18 cellular contexts compared by ENCODE assay signal in the genomic region with DNA sequence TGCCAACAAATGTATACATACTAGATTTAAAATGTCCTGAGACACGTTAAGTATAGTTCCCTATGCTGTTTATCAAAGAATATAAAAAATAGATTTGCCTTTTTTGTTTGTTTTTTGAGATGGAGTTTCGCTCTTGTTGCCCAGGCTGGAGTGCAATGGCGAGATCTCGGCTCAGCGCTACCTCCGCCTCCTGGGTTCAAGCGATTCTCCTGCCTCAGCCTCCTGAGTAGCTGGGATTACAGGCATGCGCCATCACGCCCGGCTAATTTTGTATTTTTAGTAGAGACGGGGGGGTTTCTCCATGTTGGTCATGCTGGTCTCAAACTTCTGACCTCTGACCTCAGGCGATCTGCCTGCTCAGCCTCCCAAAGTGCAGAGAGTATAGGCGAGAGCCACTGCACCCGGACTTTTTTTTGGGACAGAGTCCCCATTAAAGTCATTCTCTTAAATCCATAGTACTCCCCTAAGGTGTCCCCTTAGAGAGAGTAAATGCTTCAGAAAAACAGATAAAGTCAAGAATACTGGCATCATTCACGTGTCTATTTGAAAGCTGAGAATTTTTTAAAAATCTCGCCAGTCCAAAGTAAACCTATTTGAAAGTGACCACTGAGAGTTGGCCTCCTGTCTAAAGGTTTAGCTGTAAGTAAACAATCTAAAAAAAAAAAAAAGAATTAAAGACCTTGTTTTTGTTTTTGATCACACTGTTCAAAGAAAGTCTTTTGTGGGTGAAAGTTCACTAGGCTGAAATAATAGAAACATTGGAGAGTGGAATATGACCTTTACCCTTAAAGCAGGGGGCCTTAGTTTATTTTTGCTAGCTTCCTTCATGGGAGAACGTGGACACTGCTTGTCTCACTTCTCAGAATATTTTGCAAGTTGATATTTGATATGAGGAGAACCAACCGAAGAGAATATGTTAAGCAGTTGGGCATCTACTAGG. TPM values are rescaled to one million over a fixed set of nuclear protein-coding genes. Genes with fewer than 3 reads are reported as not detected.
DNase-seq lines count a peak whose midpoint lies in the region; ATAC-seq, FAIRE-seq and TF ChIP-seq lines count a peak whose summit lies in the region.
"Had no signal": no experiment of that assay in that cellular context is flagged by ENCODE, and none has a peak within 500 bp of the region (broad histone marks: within the 10 kb centered on the region; RNA-seq: fewer than 3 reads in every experiment).

No MANE protein-coding gene starts in this region.

- H3K79me1 ChIP-seq in mesendoderm (ENCODE audit: low read length) = no peaks in the 10 kb centered on the region

- in situ Hi-C loops in astrocyte of the spinal cord (cut with HindIII; ENCODE audit: low sequenced_read_pairs) = no loop called here
- in situ Hi-C loops in gastrocnemius medialis (cut with MboI; ENCODE audit: low sequenced_read_pairs in 4 of 4) = no loop called here

- no peak overlapping the region for H2BK15ac ChIP-seq in mesendoderm (replicated peaks; ENCODE audit: low read depth)

- intact Hi-C loops in kidney (cut with DNase I) (no loop called here), gastrocnemius medialis (cut with DNase I; ENCODE audit: low total_unique reads) (no loop called here), thyroid gland (cut with DNase I) (no loop called here)

- H3K56ac ChIP-seq in mesendoderm (ENCODE audit: low read length) = no peak overlapping the region

- no peak overlapping the region for H3K27ac ChIP-seq in kidney (ENCODE audit: low read depth in 2 of 2, low read length in 2 of 2)
- H3K27ac ChIP-seq in mesendoderm (ENCODE audit: low read depth, low read length) = no peak overlapping the region
- H3K27ac ChIP-seq in gastrocnemius medialis = peak overlapping the region; percentile 3 to 47 (median 16)
- no peak overlapping the region for H3K27ac ChIP-seq in thyroid gland
- H3K27ac ChIP-seq: BLaER1 had no signal

- H3K18ac ChIP-seq in mesendoderm (ENCODE audit: low read length) = peak overlapping the region; percentile 39

- H4K5ac ChIP-seq in mesendoderm (ENCODE audit: low read length) = no peak overlapping the region

- H3K4me2 ChIP-seq in mesendoderm (ENCODE audit: low read length) = no peak overlapping the region
- H3K4me2 ChIP-seq: BLaER1 had no signal

- peak in 1 of 2 donors; percentile 66 for ATAC-seq in gastrocnemius medialis
- no peak for ATAC-seq in HG02571 (IDR thresholded peaks at IDR 0.05; ENCODE audit: unreplicated experiment)
- ATAC-seq: K562 had no signal

- H2BK120ac ChIP-seq in mesendoderm (ENCODE audit: low read depth, low read length) = no peak overlapping the region

- no peaks in the 10 kb centered on the region for H3K9me3 ChIP-seq in kidney (ENCODE audit: control insufficient read depth in 1 of 2, low read length in 2 of 2)
- no peaks in the 10 kb centered on the region for H3K9me3 ChIP-seq in gastrocnemius medialis
- no peaks in the 10 kb centered on the region for H3K9me3 ChIP-seq in thyroid gland
- H3K9me3 ChIP-seq: BLaER1, Caco-2, HAP-1 had no signal

- H3K27me3 ChIP-seq in mesendoderm (ENCODE audit: insufficient read depth, low read length, poor library complexity) (no peaks in the 10 kb centered on the region), gastrocnemius medialis (no peaks in the 10 kb centered on the region), thyroid gland (no peaks in the 10 kb centered on the region)
- H3K27me3 ChIP-seq: BLaER1 had no signal

- H3K79me2 ChIP-seq in mesendoderm (ENCODE audit: control insufficient read depth, insufficient read depth, low read length) = no peaks in the 10 kb centered on the region

- H3K36me3 ChIP-seq in kidney (ENCODE audit: control insufficient read depth in 1 of 2, insufficient read depth in 2 of 2, low read length in 2 of 2) = no peaks in the 10 kb centered on the region
- H3K36me3 ChIP-seq in mesendoderm (ENCODE audit: control insufficient read depth, insufficient read depth, low read length) = no peaks in the 10 kb centered on the region
- peaks cover 0 to 11% of the 10 kb centered on the region in 2 donors for H3K36me3 ChIP-seq in gastrocnemius medialis
- no peaks in the 10 kb centered on the region for H3K36me3 ChIP-seq in thyroid gland
- H3K36me3 ChIP-seq: HAP-1 had no signal

- TF ChIP-seq CTCF in astrocyte of the spinal cord (IDR thresholded peaks at IDR 0.05; ENCODE audit: low read depth, low read length) (no peak), kidney (IDR thresholded peaks at IDR 0.05; ENCODE audit: borderline replicate concordance, extremely low read depth, insufficient read depth) (no peak), gastrocnemius medialis (IDR thresholded peaks at IDR 0.05 in 4 of 5, conservative IDR thresholded peaks at IDR 0.05 in 1 of 5) (no peak), thyroid gland (IDR thresholded peaks at IDR 0.05) (no peak)

- H3K4me3 ChIP-seq in astrocyte of the spinal cord (ENCODE audit: low read depth, low read length) (no peak overlapping the region), kidney (ENCODE audit: low read length in 2 of 2) (no peak overlapping the region), mesendoderm (ENCODE audit: low read length) (no peak overlapping the region), gastrocnemius medialis (no peak overlapping the region), thyroid gland (replicated peaks in 1 of 3) (no peak overlapping the region)
- H3K4me3 ChIP-seq: BLaER1, HAP-1, K562 had no signal

- no peak overlapping the region for H2AK5ac ChIP-seq in mesendoderm (ENCODE audit: low read length)

- no peak overlapping the region for H3K23ac ChIP-seq in mesendoderm (ENCODE audit: low read length)

- H2BK5ac ChIP-seq in mesendoderm (ENCODE audit: low read length) = no peak overlapping the region

- DNase-seq in astrocyte of the spinal cord (ENCODE audit: low read depth, low spot score) (peak; percentile 7), kidney (no peak), mesendoderm (no peak), gastrocnemius medialis (no peak), GM19239 (ENCODE audit: insufficient read length, low spot score) (no peak), thyroid gland (no peak), NCI-H226 (no peak)
- DNase-seq: Caco-2; CD8-positive, alpha-beta memory T cell; GF-D8; GOT3; HFFc6 had no signal

- TF ChIP-seq POLR2A in gastrocnemius medialis (IDR thresholded peaks at IDR 0.05) = no peak
- TF ChIP-seq POLR2A in thyroid gland (IDR thresholded peaks at IDR 0.05) = no peak

- H3K9ac ChIP-seq in kidney (ENCODE audit: low read length in 2 of 2) = no peak overlapping the region
- no peak overlapping the region for H3K9ac ChIP-seq in mesendoderm (ENCODE audit: low read length)
- H3K9ac ChIP-seq: BLaER1 had no signal

- FAIRE-seq in kidney (lab: Jason Lieb, UNC) = peak; percentile 15
- FAIRE-seq in GM19239 (lab: Jason Lieb, UNC) = no peak
- FAIRE-seq: A204.1, HTR-8/SVneo, K562 had no signal

- no peaks in the 10 kb centered on the region for H3K4me1 ChIP-seq in kidney (ENCODE audit: control insufficient read depth in 1 of 2, insufficient read depth in 1 of 2, low read depth in 1 of 2, low read length in 2 of 2)
- H3K4me1 ChIP-seq in mesendoderm (ENCODE audit: control insufficient read depth, low read depth, low read length) = no peaks in the 10 kb centered on the region
- H3K4me1 ChIP-seq in gastrocnemius medialis = peaks cover 9 to 24% of the 10 kb centered on the region in 2 donors
- peaks cover 3% of the 10 kb centered on the region in 2 donors for H3K4me1 ChIP-seq in thyroid gland
- H3K4me1 ChIP-seq: BLaER1, HAP-1 had no signal

- no peak overlapping the region for H3K4ac ChIP-seq in mesendoderm (ENCODE audit: low read depth, low read length)

- no peak overlapping the region for H4K8ac ChIP-seq in mesendoderm (ENCODE audit: low read depth, low read length)

- no CpG with 5 or more reads among the region's 18 CpGs for WGBS in mesendoderm (ENCODE audit: extremely low coverage, insufficient coverage, low lambda C conversion rate)
- 91% methylated on average over 18 of the region's 18 CpGs for WGBS in thyroid gland, 2 donors

RNA-seq across cellular contexts. Expression of a gene that starts 48.0 kb away (rescaled TPM):
- total RNA-seq in kidney = 8.7 TPM
- polyA plus RNA-seq in kidney (ENCODE audit: insufficient read depth, low read depth, low replicate concordance) = 9.7 TPM
- 201 TPM for polyA plus RNA-seq in mesendoderm (2013, experiment 1 of 2)
- polyA plus RNA-seq in mesendoderm (2013, experiment 2 of 2) = 198 TPM
- total RNA-seq in gastrocnemius medialis = 10 to 100 TPM; 26.5 to 41.6 (median 36.2) TPM
- 1 to 10 TPM; 3.3 to 6.2 (median 5.5) TPM for total RNA-seq in thyroid gland

Comparison
In these comparisons a context has a peak if more than half of its experiments do, and no peak if none do; other contexts are left out.
1. H3K27ac ChIP-seq: peak in gastrocnemius medialis (4 of 4); none in kidney (0 of 2), mesendoderm (single experiment) and thyroid gland (0 of 3).